Comparison of ENCODE assay signal across 10 cellular contexts in the genomic region with DNA sequence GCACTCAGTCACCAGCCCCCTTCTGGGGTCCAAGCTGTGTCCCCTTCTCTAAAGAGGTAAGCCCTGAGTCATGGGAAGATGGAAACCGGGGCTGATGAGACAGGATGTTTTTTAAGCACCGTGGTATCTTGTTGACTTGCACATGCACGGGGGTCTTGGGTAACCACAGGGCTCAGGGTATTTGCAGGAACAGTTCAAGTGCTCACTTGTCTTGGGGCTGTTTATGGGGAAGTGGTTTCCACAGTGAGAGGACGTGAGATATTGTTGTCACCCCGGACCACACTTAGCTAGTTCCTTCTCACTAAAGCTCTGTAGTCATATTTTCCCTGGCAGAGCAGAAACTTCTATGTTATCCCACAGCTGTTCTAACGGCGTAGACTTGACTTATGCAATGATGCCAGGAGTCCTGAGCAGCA. TPM values are rescaled to one million over a fixed set of nuclear protein-coding genes. Genes with fewer than 3 reads are reported as not detected.
DNase-seq lines count a peak whose midpoint lies in the region; ATAC-seq and TF ChIP-seq lines count a peak whose summit lies in the region.
"Had no signal": no experiment of that assay in that cellular context is flagged by ENCODE, and none has a peak within 500 bp of the region (broad histone marks: within the 10 kb centered on the region; RNA-seq: fewer than 3 reads in every experiment).

No MANE protein-coding gene starts in this region.

- H3K27me3 ChIP-seq in lung (ENCODE audit: control insufficient read depth, insufficient read depth) (no peaks in the 10 kb centered on the region), esophagus muscularis mucosa (peaks cover 0 to 3% (median 1%) of the 10 kb centered on the region in 4 donors)

- no peaks in the 10 kb centered on the region for H3K9me3 ChIP-seq in lung (ENCODE audit: control insufficient read depth in 2 of 2, insufficient read depth in 1 of 2, low read length in 1 of 2)
- no peaks in the 10 kb centered on the region for H3K9me3 ChIP-seq in esophagus muscularis mucosa

- H3K4me1 ChIP-seq in lung (ENCODE audit: control insufficient read depth in 2 of 2, insufficient read depth in 2 of 2, low read length in 2 of 2) (no peaks in the 10 kb centered on the region), esophagus muscularis mucosa (peaks cover 0 to 9% (median 7%) of the 10 kb centered on the region in 4 donors)

- POLR2A ChIA-PET in RWPE1 (lab: Yijun Ruan, JAX; ENCODE audit: low non-redundant PET) = no interaction called here

- intact Hi-C loops in esophagus muscularis mucosa (cut with DNase I) = loop anchor here (10.0 kb wide), 1 partner anchor 296 kb away; a partner anchor contains a TSS

- TF ChIP-seq POLR2A in esophagus muscularis mucosa (IDR thresholded peaks at IDR 0.05; ENCODE audit: low read depth) = no peak

- peak; percentile 35 for ATAC-seq in GM18499 (IDR thresholded peaks at IDR 0.05; ENCODE audit: insufficient read depth, unreplicated experiment)
- ATAC-seq in HG02642 (IDR thresholded peaks at IDR 0.05; ENCODE audit: poor library complexity, unreplicated experiment) = peak; percentile 49
- ATAC-seq in lung (ENCODE audit: insufficient read depth, low FRiP score) = peak; percentile 48

- TF ChIP-seq CTCF in lung (IDR thresholded peaks at IDR 0.05; ENCODE audit: control extremely low read depth, extremely low read depth) (no peak), RWPE1 (conservative IDR thresholded peaks at IDR 0.05; ENCODE audit: low read depth) (no peak), esophagus muscularis mucosa (IDR thresholded peaks at IDR 0.05) (no peak)

- no peak for TF ChIP-seq EP300 in esophagus muscularis mucosa (IDR thresholded peaks at IDR 0.05)

- CTCF ChIA-PET in RWPE1 (lab: Yijun Ruan, JAX) = no interaction called here

- H3K4me3 ChIP-seq in lung (no peak overlapping the region), esophagus muscularis mucosa (no peak overlapping the region)

- H3K36me3 ChIP-seq in lung (ENCODE audit: control insufficient read depth in 2 of 2, insufficient read depth in 2 of 2, low read length in 2 of 2) = no peaks in the 10 kb centered on the region
- H3K36me3 ChIP-seq in esophagus muscularis mucosa = no peaks in the 10 kb centered on the region

- 20 to 28% methylated on average over 7 of the region's 7 CpGs for WGBS in lung, 2 donors
- WGBS in esophagus muscularis mucosa = 42% methylated on average over 7 of the region's 7 CpGs

- peak; percentile 100 for DNase-seq in SIG-M5 (lab: John Stamatoyannopoulos, UW)
- no peak for DNase-seq in lung (ENCODE audit: low spot score)
- no peak for DNase-seq in RWPE1 (ENCODE audit: low spot score)
- DNase-seq in NCI-H187 treated with DMSO at 0.1 percent for 48 hours (lab: John Stamatoyannopoulos, UW) = no peak
- no peak for DNase-seq in esophagus muscularis mucosa (ENCODE audit: extremely low spot score)
- DNase-seq in COR-L47 (lab: John Stamatoyannopoulos, UW) = no peak

- H3K27ac ChIP-seq in lung (ENCODE audit: low read depth in 1 of 2, low read length in 1 of 2) (no peak overlapping the region), RWPE1 (no peak overlapping the region), esophagus muscularis mucosa (replicated peaks in 1 of 4) (peak overlapping the region in 1 of 4 donors; percentile 14)

RNA-seq across cellular contexts. Expression of a gene that starts 7.7 kb away (rescaled TPM):
- total RNA-seq in lung (10 to 100 TPM in 1 of 2 donors, 1 to 10 TPM in 1; 3.5 to 24.7 TPM), esophagus muscularis mucosa (not detected)
- 10 to 100 TPM in 1 of 2 donors, under 1 TPM in 1; 0.98 to 62.1 TPM for polyA plus RNA-seq in lung
- total RNA-seq: H1 had no signal

RNA-seq across cellular contexts. Expression of a gene that starts 12.5 kb away (rescaled TPM):
- total RNA-seq in lung = 1 to 10 TPM; 2.2 to 7.5 TPM
- polyA plus RNA-seq in lung = 1 to 10 TPM; 1.6 to 3.8 TPM
- total RNA-seq in esophagus muscularis mucosa = 1 to 10 TPM in 3 of 4 donors, not detected in 1; 2.1 to 5.8 (median 2.7) TPM

RNA-seq across cellular contexts. Expression of a gene that starts 22.0 kb away (rescaled TPM):
- total RNA-seq in lung (10 to 100 TPM; 10.7 to 52.2 TPM), esophagus muscularis mucosa (under 1 TPM in 1 of 4 donors, not detected in 3; 0.80 TPM)
- 100 to 1,000 TPM in 1 of 2 donors, 1 to 10 TPM in 1; 4.5 to 125 TPM for polyA plus RNA-seq in lung
- total RNA-seq: H1, subcutaneous adipose tissue had no signal
- polyA plus RNA-seq: H1 had no signal
